In genomic region chr11:45410391-45411215, GRCh38 we compare ENCODE assay signal across 25 cellular contexts.
DNase-seq lines count a peak whose midpoint lies in the region; ATAC-seq, FAIRE-seq and TF ChIP-seq lines count a peak whose summit lies in the region.
"Had no signal": no experiment of that assay in that cellular context is flagged by ENCODE, and none has a peak within 500 bp of the region (broad histone marks: within the 10 kb centered on the region; RNA-seq: fewer than 3 reads in every experiment).

No MANE protein-coding gene starts in this region.

- peak; percentile 34 for ATAC-seq in WTC11
- no peak for ATAC-seq in HG02798 (IDR thresholded peaks at IDR 0.05; ENCODE audit: poor library complexity, unreplicated experiment)
- ATAC-seq: left colon, mucosa of descending colon had no signal

- no peaks in the 10 kb centered on the region for H3K9me3 Mint-ChIP-seq in WTC11
- no peaks in the 10 kb centered on the region for H3K9me3 Mint-ChIP-seq in osteocyte (ENCODE audit: unreplicated experiment)
- H3K9me3 Mint-ChIP-seq: activated CD4-positive, alpha-beta memory T cell treated with anti-CD3 and anti-CD28 coated beads, Interleukin-2, amount 10 ng/mL, durations not matched to agents 7 days and 5 days; IgD-negative memory B cell had no signal

- H3K36me3 Mint-ChIP-seq in WTC11 (no peaks in the 10 kb centered on the region), osteocyte (ENCODE audit: unreplicated experiment) (no peaks in the 10 kb centered on the region)
- H3K36me3 Mint-ChIP-seq: IgD-negative memory B cell had no signal

- CTCF ChIA-PET in WTC11 (lab: Charles Lee) = interaction anchor here (0.6 to 2.2 kb wide), 3 partner anchors 244 to 361 kb away, joined by 3 to 12 read pairs (median 10); no protein-coding TSS in a partner anchor

- H3K4me3 Mint-ChIP-seq in WTC11 (peak overlapping the region; percentile 57), osteocyte (ENCODE audit: unreplicated experiment) (no peak overlapping the region)
- H3K4me3 Mint-ChIP-seq: activated CD4-positive, alpha-beta memory T cell treated with anti-CD3 and anti-CD28 coated beads, Interleukin-2, amount 10 ng/mL, durations not matched to agents 7 days and 5 days had no signal

- H3K27me3 Mint-ChIP-seq in WTC11 (ENCODE audit: low read depth) = peaks cover 6% of the 10 kb centered on the region; the same call in 1 of the 2 replicates
- no peaks in the 10 kb centered on the region for H3K27me3 Mint-ChIP-seq in osteocyte (ENCODE audit: unreplicated experiment)

- peak overlapping the region; percentile 87 for H3K27ac Mint-ChIP-seq in WTC11
- H3K27ac Mint-ChIP-seq in osteocyte (ENCODE audit: unreplicated experiment) = peak overlapping the region; percentile 81
- H3K27ac Mint-ChIP-seq: activated CD4-positive, alpha-beta memory T cell treated with anti-CD3 and anti-CD28 coated beads, Interleukin-2, amount 10 ng/mL, durations not matched to agents 7 days and 5 days had no signal

- POLR2A ChIA-PET in WTC11 (lab: Charles Lee) = no interaction called here

- H3K4me1 Mint-ChIP-seq in WTC11 (peaks cover 52% of the 10 kb centered on the region), osteocyte (ENCODE audit: unreplicated experiment) (peaks cover 32% of the 10 kb centered on the region)
- H3K4me1 Mint-ChIP-seq: activated CD4-positive, alpha-beta memory T cell treated with anti-CD3 and anti-CD28 coated beads, Interleukin-2, amount 10 ng/mL, durations not matched to agents 7 days and 5 days; IgD-negative memory B cell had no signal

- no peak for TF ChIP-seq CTCF in WTC11 (IDR thresholded peaks at IDR 0.05)
- no peak for TF ChIP-seq CTCF in osteocyte (IDR thresholded peaks at IDR 0.05)

- DNase-seq in NCI-H1417 (lab: John Stamatoyannopoulos, UW) (peak in 2 of 3 experiments; percentile 53 to 65), NCI-H1417 treated with DMSO at 0.1 percent for 48 hours (lab: John Stamatoyannopoulos, UW) (no peak), WTC11 (ENCODE audit: low spot score) (no peak), iPS-NIHi11 (ENCODE audit: low spot score) (peak; percentile 39), osteocyte (ENCODE audit: extremely low spot score, unreplicated experiment) (no peak), frontal cortex (ENCODE audit: low spot score in 2 of 2) (no peak)
- no peak for DNase-seq in activated T-cell treated with anti-CD3 and anti-CD28 coated beads, Interleukin-2, amount 50 U/mL, for 1 hour
- DNase-seq: 8988T; activated CD4-positive, alpha-beta memory T cell treated with anti-CD3 and anti-CD28 coated beads, Interleukin-2, amount 10 ng/mL, durations not matched to agents 7 days and 5 days; activated CD4-positive, CD25-positive, alpha-beta regulatory T cell; activated gamma-delta T cell treated with Interleukin-2 at 50 U/mL for 16 hours; activated T-cell treated with anti-CD3 and anti-CD28 coated beads for 4 hours; adrenal gland; dermis blood vessel endothelial cell; DND-41; foreskin fibroblast; left colon; MG63; mucosa of descending colon; NCI-H1694; NK-92 treated with Interleukin-12 subunit alpha and Interleukin-12 subunit beta, amount 100 ng/mL, for 24 hours; stimulated activated CD4-positive, alpha-beta T cell treated with anti-CD3 and anti-CD28 coated beads, Interleukin-12 subunit alpha, Interleukin-12 subunit beta, amount 100 ng/mL, for 4 hours; upper lobe of left lung had no signal

- no peak for FAIRE-seq in frontal cortex (lab: Jason Lieb, UNC)

TF ChIP-seq in WTC11, 78 proteins besides CTCF, POLR2A, EP300 and RAD21:
- TF ChIP-seq ZNF532 (CRISPR knock-in tag; IDR thresholded peaks at IDR 0.05; ENCODE audit: borderline replicate concordance) (no peak), CREM (CRISPR knock-in tag; IDR thresholded peaks at IDR 0.05) (no peak), GTF2I (CRISPR knock-in tag; conservative IDR thresholded peaks at IDR 0.05) (no peak), NFATC4 (CRISPR knock-in tag; IDR thresholded peaks at IDR 0.05) (no peak), SOX15 (CRISPR knock-in tag; IDR thresholded peaks at IDR 0.05) (no peak), TP53 (CRISPR knock-in tag; IDR thresholded peaks at IDR 0.05) (0 out of 2 replicates have a peak, but pooled peaks have one; percentile 47), ZNF219 (CRISPR knock-in tag; IDR thresholded peaks at IDR 0.05; ENCODE audit: borderline replicate concordance) (no peak), PRRX2 (CRISPR knock-in tag; IDR thresholded peaks at IDR 0.05) (no peak), MAX (CRISPR knock-in tag; IDR thresholded peaks at IDR 0.05) (peak; percentile 11; the same call in 1 of the 2 replicates), USF2 (CRISPR knock-in tag; IDR thresholded peaks at IDR 0.05) (0 out of 2 replicates have a peak, but pooled peaks have one; percentile 13), ZNF317 (CRISPR knock-in tag; IDR thresholded peaks at IDR 0.05; ENCODE audit: borderline replicate concordance, low read depth) (no peak), CDX4 (CRISPR knock-in tag; IDR thresholded peaks at IDR 0.05; ENCODE audit: borderline replicate concordance) (no peak), ZNF423 (CRISPR knock-in tag; IDR thresholded peaks at IDR 0.05) (peak; percentile 34; the same call in 1 of the 2 replicates), GABPB1 (CRISPR knock-in tag; IDR thresholded peaks at IDR 0.05) (no peak), ZBTB43 (CRISPR knock-in tag; IDR thresholded peaks at IDR 0.05) (no peak)
TF ChIP-seq in WTC11: peak in this region for 4.

Comparison
In these comparisons a context has a peak if more than half of its experiments do, and no peak if none do; other contexts are left out.
1. DNase-seq: peak in NCI-H1417 (2 of 3) and iPS-NIHi11 (single experiment); none in NCI-H1417 treated with DMSO at 0.1 percent for 48 hours (single experiment), WTC11 (single experiment), osteocyte (single experiment), frontal cortex (0 of 2) and activated T-cell treated with anti-CD3 and anti-CD28 coated beads, Interleukin-2, amount 50 U/mL, for 1 hour (single experiment).